In genomic region chr6:680204-680603, GRCh38 we compare ENCODE assay signal across 29 cellular contexts. TPM values are rescaled to one million over a fixed set of nuclear protein-coding genes. Genes with fewer than 3 reads are reported as not detected.
DNase-seq lines count a peak whose midpoint lies in the region; ATAC-seq and TF ChIP-seq lines count a peak whose summit lies in the region.
"Had no signal": no experiment of that assay in that cellular context is flagged by ENCODE, and none has a peak within 500 bp of the region (broad histone marks: within the 10 kb centered on the region; RNA-seq: fewer than 3 reads in every experiment).

No MANE protein-coding gene starts in this region.

- H3K27me3 Mint-ChIP-seq in HFFc6 (ENCODE audit: insufficient read depth), result no peaks in the 10 kb centered on the region
- H3K27me3 Mint-ChIP-seq in CD8-positive, alpha-beta T cell (ENCODE audit: low read depth), result no peaks in the 10 kb centered on the region
- H3K27me3 Mint-ChIP-seq: activated CD4-positive, alpha-beta memory T cell treated with anti-CD3 and anti-CD28 coated beads, Interleukin-2, amount 10 ng/mL, durations not matched to agents 7 days and 5 days; B cell; CD4-positive, alpha-beta memory T cell had no signal

- H3K9me3 Mint-ChIP-seq in HFFc6, result no peaks in the 10 kb centered on the region
- H3K9me3 Mint-ChIP-seq in CD8-positive, alpha-beta T cell, result no peaks in the 10 kb centered on the region
- H3K9me3 Mint-ChIP-seq: activated CD4-positive, alpha-beta memory T cell treated with anti-CD3 and anti-CD28 coated beads, Interleukin-2, amount 10 ng/mL, durations not matched to agents 7 days and 5 days; activated naive CD4-positive, alpha-beta T cell treated with anti-CD3 and anti-CD28 coated beads for 36 hours; CD4-positive, alpha-beta memory T cell; neural crest cell; T-helper 2 cell treated with Interferon-gamma antibody and Interleukin-4, amounts not matched to agents 5 μg/mL and 100 μg/mL, for 36 hours had no signal

- H3K9ac ChIP-seq in trophoblast cell (ENCODE audit: low read length), result no peak overlapping the region
- H3K9ac ChIP-seq: parathyroid adenoma had no signal

- H3K4me3 ChIP-seq in trophoblast cell (ENCODE audit: low read depth, low read length), result no peak overlapping the region
- no peak overlapping the region for H3K4me3 ChIP-seq in CD8-positive, alpha-beta T cell (ENCODE audit: low read depth, low read length)
- H3K4me3 ChIP-seq: adrenal gland, body of pancreas, right atrium auricular region, testis had no signal

- DNase-seq in HFFc6 (no peak), RWPE1 (ENCODE audit: low spot score) (no peak), epithelial cell of prostate (ENCODE audit: low read depth, low spot score) (no peak), trophoblast cell (no peak), GDM1 (lab: John Stamatoyannopoulos, UW) (no peak)
- no peak for DNase-seq in CD8-positive, alpha-beta T cell
- DNase-seq in stimulated activated naive CD4-positive, alpha-beta T cell (lab: John Stamatoyannopoulos, UW), result no peak
- DNase-seq: activated CD4-positive, alpha-beta memory T cell treated with anti-CD3 and anti-CD28 coated beads, Interleukin-2, amount 10 ng/mL, durations not matched to agents 7 days and 5 days; activated CD4-positive, alpha-beta T cell treated with anti-CD3 and anti-CD28 coated beads for 1 hour; activated naive CD4-positive, alpha-beta T cell treated with anti-CD3 and anti-CD28 coated beads for 36 hours; adrenal gland; body of pancreas; CD4-positive, alpha-beta memory T cell; hypothalamus; KG1; NCI-H1930; NCI-H2227 treated with DMSO at 0.1 percent for 48 hours; NCI-H526; PC-3; Right ventricle myocardium superior; stimulated activated CD4-positive, alpha-beta T cell treated with anti-CD3 and anti-CD28 coated beads, Interleukin-1b, Interleukin-23, amount 100 ng/mL, for 48 hours; stimulated activated naive CD8-positive, alpha-beta T cell treated with anti-CD3 and anti-CD28 coated beads, Interleukin-15, Interleukin-2, amounts not matched to agents 100 U/mL and 50 U/mL, for 24 hours; testis had no signal

- no peak overlapping the region for H2AK5ac ChIP-seq in trophoblast cell (ENCODE audit: low read length)

- H4K12ac ChIP-seq in trophoblast cell (ENCODE audit: low read depth, low read length), result no peak overlapping the region

- H3K4ac ChIP-seq in trophoblast cell (ENCODE audit: low read depth, low read length), result no peak overlapping the region

- no CpG with 5 or more reads among the region's 1 CpG for WGBS in trophoblast cell (ENCODE audit: extremely low coverage, insufficient coverage, insufficient read length)

- H3K14ac ChIP-seq in trophoblast cell (ENCODE audit: low read length), result peak overlapping the region; percentile 68

- H3K79me1 ChIP-seq in trophoblast cell (ENCODE audit: low read length), result no peaks in the 10 kb centered on the region

- no peak for ATAC-seq in CD8-positive, alpha-beta T cell
- ATAC-seq: body of pancreas; left lobe of liver; PC-3; stimulated activated naive CD8-positive, alpha-beta T cell treated with anti-CD3 and anti-CD28 coated beads, Interleukin-15, Interleukin-2, amounts not matched to agents 100 U/mL and 50 U/mL, for 24 hours had no signal

- no peak overlapping the region for H2BK120ac ChIP-seq in trophoblast cell (ENCODE audit: insufficient read depth, low read length, poor library complexity)

- POLR2A ChIA-PET in RWPE1 (lab: Yijun Ruan, JAX; ENCODE audit: low non-redundant PET), result no interaction called here
- POLR2A ChIA-PET in CD8-positive, alpha-beta T cell (lab: Charles Lee), result interaction anchor here (1.4 kb wide), 1 partner anchor 9 kb away, joined by 3 read pairs; no protein-coding TSS in a partner anchor

- H3K27ac ChIP-seq in RWPE1, result peak overlapping the region; percentile 36
- peak overlapping the region; percentile 70 for H3K27ac ChIP-seq in epithelial cell of prostate
- no peak overlapping the region for H3K27ac ChIP-seq in trophoblast cell (ENCODE audit: low read depth, low read length)
- no peak overlapping the region for H3K27ac ChIP-seq in CD8-positive, alpha-beta T cell (ENCODE audit: low read depth, low read length)
- H3K27ac ChIP-seq: adrenal gland, body of pancreas, parathyroid adenoma, right atrium auricular region, testis had no signal

- no peaks in the 10 kb centered on the region for H3K27me3 ChIP-seq in trophoblast cell (ENCODE audit: insufficient read depth, low read length)
- no peaks in the 10 kb centered on the region for H3K27me3 ChIP-seq in CD8-positive, alpha-beta T cell (ENCODE audit: insufficient read depth, low read length)
- H3K27me3 ChIP-seq: adrenal gland, body of pancreas, right atrium auricular region, testis had no signal

- H3K4me1 ChIP-seq in trophoblast cell (ENCODE audit: control insufficient read depth in 1 of 2, insufficient read depth in 2 of 2, low read length in 2 of 2), result peaks cover 5 to 6% of the 10 kb centered on the region in 2 experiments
- H3K4me1 ChIP-seq in CD8-positive, alpha-beta T cell (ENCODE audit: insufficient read depth, low read length), result peaks cover 20% of the 10 kb centered on the region
- H3K4me1 ChIP-seq: body of pancreas, parathyroid adenoma had no signal

- no peak overlapping the region for H3K4me2 ChIP-seq in trophoblast cell (ENCODE audit: low read length)

- H4K8ac ChIP-seq in trophoblast cell (ENCODE audit: low read depth, low read length), result no peak overlapping the region

- H2BK5ac ChIP-seq in trophoblast cell (ENCODE audit: low read depth, low read length, poor library complexity), result peak overlapping the region; percentile 15

- no peak overlapping the region for H3K23ac ChIP-seq in trophoblast cell (ENCODE audit: low read length)

- CTCF ChIA-PET in RWPE1 (lab: Yijun Ruan, JAX), result interaction anchor here (1.3 kb wide), 1 partner anchor 62 kb away, joined by 3 read pairs; no protein-coding TSS in a partner anchor
- CTCF ChIA-PET in CD8-positive, alpha-beta T cell (lab: Charles Lee), result interaction anchor here (1.0 kb wide), 1 partner anchor 42 kb away, joined by 3 read pairs; no protein-coding TSS in a partner anchor

- TF ChIP-seq CTCF in HFFc6 (IDR thresholded peaks at IDR 0.05) (no peak), RWPE1 (conservative IDR thresholded peaks at IDR 0.05; ENCODE audit: low read depth) (no peak)
- TF ChIP-seq CTCF in CD8-positive, alpha-beta T cell (IDR thresholded peaks at IDR 0.05), result no peak

- peaks cover 3% of the 10 kb centered on the region for H3K79me2 ChIP-seq in trophoblast cell (ENCODE audit: control insufficient read depth, insufficient read depth, low read length, poor library complexity)

- intact Hi-C loops in CD8-positive, alpha-beta T cell (cut with DNase I, micrococcal nuclease), result loop anchor here in 1 of 2 experiments (10.0 kb wide), 1 partner anchor 1565 kb away; the partner anchor contains the start of gene GMDS

- H3K9me3 ChIP-seq in trophoblast cell (ENCODE audit: insufficient read depth, low read depth, low read length), result no peaks in the 10 kb centered on the region
- no peaks in the 10 kb centered on the region for H3K9me3 ChIP-seq in CD8-positive, alpha-beta T cell (ENCODE audit: low read length)
- H3K9me3 ChIP-seq: adrenal gland, body of pancreas, right atrium auricular region, testis had no signal

- peaks cover 53% of the 10 kb centered on the region for H3K4me1 Mint-ChIP-seq in HFFc6 (ENCODE audit: low read depth)
- H3K4me1 Mint-ChIP-seq in CD8-positive, alpha-beta T cell (ENCODE audit: low read depth), result peaks cover 52% of the 10 kb centered on the region

- no peak overlapping the region for H2BK12ac ChIP-seq in trophoblast cell (ENCODE audit: low read length)

- H4K91ac ChIP-seq in trophoblast cell (ENCODE audit: low read depth, low read length), result no peak overlapping the region

- no peak overlapping the region for H3K18ac ChIP-seq in trophoblast cell (ENCODE audit: low read length)

- no peak overlapping the region for H2AFZ ChIP-seq in trophoblast cell (ENCODE audit: insufficient read depth, low read length, poor library complexity)
- H2AFZ ChIP-seq: parathyroid adenoma had no signal

- peak overlapping the region; percentile 69; the same call in 1 of the 2 replicates for H3K27ac Mint-ChIP-seq in HFFc6
- H3K27ac Mint-ChIP-seq in CD8-positive, alpha-beta T cell, result no peak overlapping the region
- H3K27ac Mint-ChIP-seq: activated CD4-positive, alpha-beta memory T cell treated with anti-CD3 and anti-CD28 coated beads, Interleukin-2, amount 10 ng/mL, durations not matched to agents 7 days and 5 days; activated naive CD4-positive, alpha-beta T cell treated with anti-CD3 and anti-CD28 coated beads for 36 hours; B cell; T-helper 2 cell treated with Interferon-gamma antibody and Interleukin-4, amounts not matched to agents 5 μg/mL and 100 μg/mL, for 36 hours had no signal

- H3K4me3 Mint-ChIP-seq in HFFc6, result no peak overlapping the region
- H3K4me3 Mint-ChIP-seq in CD8-positive, alpha-beta T cell, result no peak overlapping the region
- H3K4me3 Mint-ChIP-seq: activated CD4-positive, alpha-beta memory T cell treated with anti-CD3 and anti-CD28 coated beads, Interleukin-2, amount 10 ng/mL, durations not matched to agents 7 days and 5 days; activated naive CD4-positive, alpha-beta T cell treated with anti-CD3 and anti-CD28 coated beads for 36 hours; B cell; CD4-positive, alpha-beta memory T cell; neural crest cell; T-helper 2 cell treated with Interferon-gamma antibody and Interleukin-4, amounts not matched to agents 5 μg/mL and 100 μg/mL, for 36 hours had no signal

- no peaks in the 10 kb centered on the region for H3K36me3 ChIP-seq in trophoblast cell (ENCODE audit: control insufficient read depth in 1 of 2, insufficient read depth in 2 of 2, low read length in 2 of 2)
- H3K36me3 ChIP-seq in CD8-positive, alpha-beta T cell (ENCODE audit: insufficient read depth, low read length), result no peaks in the 10 kb centered on the region
- H3K36me3 ChIP-seq: adrenal gland, right atrium auricular region had no signal

- peaks cover under 1% of the 10 kb centered on the region; the same call in 1 of the 2 replicates for H3K36me3 Mint-ChIP-seq in HFFc6 (ENCODE audit: low read depth)
- H3K36me3 Mint-ChIP-seq in CD8-positive, alpha-beta T cell, result peaks cover 26% of the 10 kb centered on the region

RNA-seq across cellular contexts. Expression of gene EXOC2, which starts 12.7 kb away (rescaled TPM):
- 10 to 100 TPM; 19.3 to 22.4 (median 20.3) TPM for total RNA-seq in HFFc6 (2021; fragmentation: NEBNext Ultra II Directional; extraction: Animal tissue kit (Norgen Biotek cat#: 25700))
- polyA plus RNA-seq in trophoblast cell (2013), result 16.6 and 16.8 TPM in 2 replicates
- total RNA-seq in CD8-positive, alpha-beta T cell, result 10 to 100 TPM; 19.3 to 21.2 TPM

RNA-seq across cellular contexts. Expression of gene HUS1B, which starts 23.3 kb away (rescaled TPM):
- under 1 TPM in 4 of 6 experiments, not detected in 2; 0.21 to 0.34 (median 0.28) TPM for total RNA-seq in HFFc6 (2021; fragmentation: NEBNext Ultra II Directional; extraction: Animal tissue kit (Norgen Biotek cat#: 25700))
- polyA plus RNA-seq in trophoblast cell (2013), result 0.44 and 0.49 TPM in 2 replicates
- total RNA-seq in CD8-positive, alpha-beta T cell, result 1 to 10 TPM; 2.8 to 4.5 TPM
- total RNA-seq: Right ventricle myocardium superior had no signal

Comparison
In these comparisons a context has a peak if more than half of its experiments do, and no peak if none do; other contexts are left out.
1. H3K27ac ChIP-seq: peak in RWPE1 (single experiment) and epithelial cell of prostate (single experiment); none in trophoblast cell (single experiment) and CD8-positive, alpha-beta T cell (single experiment).